Comparison of ENCODE assay signal across 12 cellular contexts in the genomic region with DNA sequence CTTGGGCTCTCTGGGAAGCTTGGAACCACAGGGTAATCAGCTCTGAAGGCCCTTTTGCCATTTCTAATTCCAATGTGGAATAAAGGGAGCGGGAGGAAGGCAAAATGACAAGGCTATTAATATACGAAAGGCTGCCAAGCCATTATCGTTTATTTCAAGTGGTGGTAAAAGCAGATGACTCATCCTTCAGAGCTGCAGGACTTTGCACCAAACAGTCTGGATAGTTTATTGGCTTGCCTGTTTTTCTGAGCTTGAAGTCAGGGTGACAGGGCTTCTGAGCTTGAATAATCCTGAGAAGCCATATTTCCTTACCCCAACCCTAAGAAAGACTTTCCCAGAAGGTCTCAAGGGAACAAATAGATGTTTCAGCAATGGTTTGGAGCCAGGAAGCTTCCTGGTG. TPM values are rescaled to one million over a fixed set of nuclear protein-coding genes. Genes with fewer than 3 reads are reported as not detected.
DNase-seq lines count a peak whose midpoint lies in the region; ATAC-seq, FAIRE-seq and TF ChIP-seq lines count a peak whose summit lies in the region.
"Had no signal": no experiment of that assay in that cellular context is flagged by ENCODE, and none has a peak within 500 bp of the region (broad histone marks: within the 10 kb centered on the region; RNA-seq: fewer than 3 reads in every experiment).

No MANE protein-coding gene starts in this region.

- POLR2A ChIA-PET in BJ (lab: Charles Lee) = no interaction called here
- POLR2A ChIA-PET in HepG2 (lab: Yijun Ruan, JAX) = interaction anchor here (0.7 to 6.3 kb wide), 3 partner anchors 9 to 15 kb away, joined by 3 to 91 read pairs (median 5); a partner anchor contains a TSS
- POLR2A ChIA-PET in activated CD8-positive, alpha-beta T cell treated with anti-CD3 and anti-CD28 coated beads for 36 hours (lab: Charles Lee) = no interaction called here

- H4K20me1 ChIP-seq in HepG2 (ENCODE audit: insufficient read depth, low read length) = no peaks in the 10 kb centered on the region

- ATAC-seq in HepG2 (peak; percentile 61; the same call in 2 of the 3 replicates), GM21737 (IDR thresholded peaks at IDR 0.05; ENCODE audit: unreplicated experiment) (no peak), GM21786 (IDR thresholded peaks at IDR 0.05; ENCODE audit: unreplicated experiment) (no peak)
- ATAC-seq in activated CD8-positive, alpha-beta T cell treated with anti-CD3 and anti-CD28 coated beads for 36 hours = no peak

- peak overlapping the region; percentile 29; the same call in 1 of the 2 replicates for H3K9ac ChIP-seq in HepG2 (ENCODE audit: insufficient read depth, low read depth, low read length)

- H2AFZ ChIP-seq in HepG2 (ENCODE audit: low read length) = no peak overlapping the region

- in situ Hi-C loops in brain microvascular endothelial cell (cut with HindIII; ENCODE audit: low pct_ligation_motif_present, low sequenced_read_pairs) = no loop called here
- in situ Hi-C loops in HepG2 (cut with HindIII; ENCODE audit: extremely low pct_ligation_motif_present, low pct_unique_long_range_greater_than_20kb) = no loop called here

- H3K27ac Mint-ChIP-seq in activated CD8-positive, alpha-beta T cell treated with anti-CD3 and anti-CD28 coated beads for 36 hours = no peak overlapping the region
- H3K27ac Mint-ChIP-seq: activated T-cell treated with anti-CD3 and anti-CD28 coated beads, Interleukin-2, amount 50 U/mL, for 24 hours; type B pancreatic cell had no signal

- CTCF ChIA-PET in BJ (lab: Yijun Ruan, JAX) (no interaction called here), HepG2 (lab: Yijun Ruan, JAX; ENCODE audit: low intra/inter-chr PET ratio, low total read pairs) (no interaction called here)
- CTCF ChIA-PET in activated CD8-positive, alpha-beta T cell treated with anti-CD3 and anti-CD28 coated beads for 36 hours (lab: Charles Lee) = no interaction called here

- H3K4me3 ChIP-seq in BJ (ENCODE audit: low read depth, low read length) = no peak overlapping the region
- no peak overlapping the region for H3K4me3 ChIP-seq in brain microvascular endothelial cell (ENCODE audit: low read depth, low read length)
- H3K4me3 ChIP-seq in HepG2 (replicated peaks in 1 of 3; ENCODE audit: insufficient read depth in 1 of 3, low read depth in 2 of 3, low read length in 3 of 3) = no peak overlapping the region
- H3K4me3 ChIP-seq: lower lobe of right lung had no signal

- H3K27me3 ChIP-seq in BJ (ENCODE audit: control insufficient read depth, insufficient read depth, low read length) (no peaks in the 10 kb centered on the region), brain microvascular endothelial cell (replicated peaks) (no peaks in the 10 kb centered on the region), HepG2 (ENCODE audit: control insufficient read depth in 1 of 2, insufficient read depth in 2 of 2, low read length in 2 of 2) (no peaks in the 10 kb centered on the region)

- WGBS in HepG2 (ENCODE audit: low lambda C conversion rate) = 33% methylated on average over 3 of the region's 3 CpGs

- H3K36me3 ChIP-seq in BJ (ENCODE audit: control insufficient read depth, insufficient read depth, low read length) = no peaks in the 10 kb centered on the region
- H3K36me3 ChIP-seq in brain microvascular endothelial cell (replicated peaks) = no peaks in the 10 kb centered on the region
- H3K36me3 ChIP-seq in HepG2 (replicated peaks in 1 of 2; ENCODE audit: control insufficient read depth in 1 of 2, insufficient read depth in 2 of 2, low read length in 2 of 2) = no peaks in the 10 kb centered on the region
- H3K36me3 ChIP-seq: lower lobe of right lung had no signal

- H3K4me3 Mint-ChIP-seq in activated CD8-positive, alpha-beta T cell treated with anti-CD3 and anti-CD28 coated beads for 36 hours = no peak overlapping the region
- H3K4me3 Mint-ChIP-seq: activated T-cell treated with anti-CD3 and anti-CD28 coated beads, Interleukin-2, amount 50 U/mL, for 24 hours; type B pancreatic cell had no signal

- H3K4me1 ChIP-seq in HepG2 (ENCODE audit: insufficient read depth, low read length) = peaks cover 72% of the 10 kb centered on the region
- H3K4me1 ChIP-seq: lower lobe of right lung had no signal

- H3K9me3 ChIP-seq in HepG2 (ENCODE audit: low read length) = no peaks in the 10 kb centered on the region
- H3K9me3 ChIP-seq: lower lobe of right lung had no signal

- H3K36me3 Mint-ChIP-seq in activated CD8-positive, alpha-beta T cell treated with anti-CD3 and anti-CD28 coated beads for 36 hours (ENCODE audit: low read depth) = no peaks in the 10 kb centered on the region
- H3K36me3 Mint-ChIP-seq: type B pancreatic cell had no signal

- intact Hi-C loops in HepG2 (cut with micrococcal nuclease; ENCODE audit: unreplicated experiment) = no loop called here
- intact Hi-C loops in activated CD8-positive, alpha-beta T cell treated with anti-CD3 and anti-CD28 coated beads for 36 hours (cut with micrococcal nuclease) = no loop called here

- H3K9me3 Mint-ChIP-seq in activated CD8-positive, alpha-beta T cell treated with anti-CD3 and anti-CD28 coated beads for 36 hours = no peaks in the 10 kb centered on the region
- H3K9me3 Mint-ChIP-seq: activated T-cell treated with anti-CD3 and anti-CD28 coated beads, Interleukin-2, amount 50 U/mL, for 24 hours; type B pancreatic cell had no signal

- no peaks in the 10 kb centered on the region for H3K4me1 Mint-ChIP-seq in activated CD8-positive, alpha-beta T cell treated with anti-CD3 and anti-CD28 coated beads for 36 hours (ENCODE audit: low read depth)

- FAIRE-seq in HepG2 (lab: Jason Lieb, UNC) = peak; percentile 86

- no TSS peak for BruUV-seq in HepG2 (replicated peaks; lab: Mats Ljungman, UMichigan)

- TF ChIP-seq EP300 in HepG2 (IDR thresholded peaks at IDR 0.05; ENCODE audit: low read depth in 2 of 2, low read length in 2 of 2) = no peak
- no peak for TF ChIP-seq EP300 in HepG2 (CRISPR knock-in tag; IDR thresholded peaks at IDR 0.05; ENCODE audit: borderline replicate concordance)

- DNase-seq in BJ (ENCODE audit: low read depth) (peak; percentile 40), M059J (ENCODE audit: low read depth) (peak; percentile 94), brain microvascular endothelial cell (peak; percentile 70), HepG2 (ENCODE audit: low spot score) (peak; percentile 78), NCI-H2081 treated with DMSO at 0.1 percent for 48 hours (lab: John Stamatoyannopoulos, UW) (no peak)
- DNase-seq in activated CD8-positive, alpha-beta T cell treated with anti-CD3 and anti-CD28 coated beads for 36 hours = no peak
- DNase-seq: activated T-cell treated with anti-CD3 and anti-CD28 coated beads, Interleukin-2, amount 50 U/mL, for 24 hours; effector CD8-positive, alpha-beta T cell; lower lobe of right lung had no signal

- H3K27me3 Mint-ChIP-seq in activated CD8-positive, alpha-beta T cell treated with anti-CD3 and anti-CD28 coated beads for 36 hours = no peaks in the 10 kb centered on the region

- H3K27ac ChIP-seq in brain microvascular endothelial cell (peak overlapping the region; percentile 12), HepG2 (ENCODE audit: extremely low read length, insufficient read depth, low read length) (peak overlapping the region; percentile 49)
- H3K27ac ChIP-seq: lower lobe of right lung had no signal

- TF ChIP-seq POLR2A in HepG2 (IDR thresholded peaks at IDR 0.05; ENCODE audit: insufficient read depth in 1 of 2, low read depth in 2 of 2, low read length in 2 of 2) = no peak

- no peak for TF ChIP-seq CTCF in BJ (IDR thresholded peaks at IDR 0.05; ENCODE audit: insufficient read depth, low read depth, low read length)
- no peak for TF ChIP-seq CTCF in brain microvascular endothelial cell (IDR thresholded peaks at IDR 0.05; ENCODE audit: low read depth, low read length, missing control alignments)
- TF ChIP-seq CTCF in HepG2 (CRISPR knock-in tag; IDR thresholded peaks at IDR 0.05) = no peak
- TF ChIP-seq CTCF in activated CD8-positive, alpha-beta T cell treated with anti-CD3 and anti-CD28 coated beads for 36 hours (IDR thresholded peaks at IDR 0.05) = no peak

- no peaks in the 10 kb centered on the region for H3K79me2 ChIP-seq in HepG2 (ENCODE audit: insufficient read depth, low read length)

- no peak for TF ChIP-seq RAD21 in HepG2 (CRISPR knock-in tag; IDR thresholded peaks at IDR 0.05)

- H3K4me2 ChIP-seq in HepG2 (ENCODE audit: low read depth, low read length) = peak overlapping the region; percentile 20; the same call in 1 of the 2 replicates

TF ChIP-seq in HepG2, 621 proteins besides CTCF, POLR2A, EP300 and RAD21 (continues in another document):
- TF ChIP-seq YEATS4 (CRISPR knock-in tag; IDR thresholded peaks at IDR 0.05; ENCODE audit: borderline replicate concordance) (no peak), ZNF441 (CRISPR knock-in tag; IDR thresholded peaks at IDR 0.05; ENCODE audit: borderline replicate concordance) (no peak)

RNA-seq across cellular contexts. Expression of a gene that starts 7.7 kb away (rescaled TPM):
- polyA plus RNA-seq in BJ (2011; rRNA removed) (37.8 and 40.1 TPM in 2 replicates), HepG2 (2011; rRNA removed) (63.7 and 66.2 TPM in 2 replicates)
- polyA minus RNA-seq in BJ (2011; rRNA and poly(A)+ RNA removed) = 62.5 and 66.3 TPM in 2 replicates
- 11.8 and 13.9 TPM in 2 replicates for total RNA-seq in M059J (2014; rRNA removed; shearing (Covaris generic))
- total RNA-seq in HepG2 (2016; rRNA removed; fragmentation: Illumina TruSeq; extraction: Trizol) = 2.6 and 12.2 TPM in 2 replicates
- total RNA-seq in HepG2 (2016; cell fraction: cytosol; rRNA removed; fragmentation: Illumina TruSeq; extraction: Trizol; ENCODE audit: low read depth) = 1.6 and 2.6 TPM in 2 replicates
- 2.2 and 12.5 TPM in 2 replicates for total RNA-seq in HepG2 (2016; cell fraction: insoluble cytoplasmic fraction; rRNA removed; fragmentation: Illumina TruSeq; extraction: Trizol)
- 2.0 and 2.2 TPM in 2 replicates for total RNA-seq in HepG2 (2016; cell fraction: membrane; rRNA removed; fragmentation: Illumina TruSeq; extraction: Trizol)
- 31.1 and 42.3 TPM in 2 replicates for total RNA-seq in HepG2 (2016; cell fraction: nucleus; rRNA removed; fragmentation: Illumina TruSeq; extraction: Trizol)
- polyA plus RNA-seq in HepG2 (2011; cell fraction: cytosol; rRNA removed) = 7.9 and 9.9 TPM in 2 replicates
- polyA plus RNA-seq in HepG2 (2011; cell fraction: nucleus; rRNA removed) = 509 and 579 TPM in 2 replicates
- polyA plus RNA-seq in HepG2 (2012) = 45.9 and 59.3 TPM in 2 replicates
- 0.54 and 0.57 TPM in 2 replicates for polyA plus RNA-seq in HepG2 (2016; cell fraction: cytosol; fragmentation: Illumina TruSeq; extraction: Trizol; ENCODE audit: low read depth)
- polyA plus RNA-seq in HepG2 (2016; cell fraction: insoluble cytoplasmic fraction; fragmentation: Illumina TruSeq; extraction: Trizol; ENCODE audit: low read depth) = 1.7 and 2.5 TPM in 2 replicates
- polyA plus RNA-seq in HepG2 (2016; cell fraction: membrane; fragmentation: Illumina TruSeq; extraction: Trizol; ENCODE audit: low read depth) = 1.5 and 2.0 TPM in 2 replicates
- polyA plus RNA-seq in HepG2 (2016; cell fraction: nucleus; fragmentation: Illumina TruSeq; extraction: Trizol; ENCODE audit: insufficient read depth, low read depth) = 48.8 and 52.1 TPM in 2 replicates
- 115 and 431 TPM in 2 replicates for polyA minus RNA-seq in HepG2 (2011; rRNA and poly(A)+ RNA removed; ENCODE audit: low replicate concordance)
- 5.2 and 6.2 TPM in 2 replicates for polyA minus RNA-seq in HepG2 (2011; cell fraction: cytosol; rRNA and poly(A)+ RNA removed)
- 361 and 396 TPM in 2 replicates for polyA minus RNA-seq in HepG2 (2011; cell fraction: nucleus; rRNA and poly(A)+ RNA removed)
- not detected for total RNA-seq in activated CD8-positive, alpha-beta T cell treated with anti-CD3 and anti-CD28 coated beads for 36 hours

Comparison
In these comparisons a context has a peak if more than half of its experiments do, and no peak if none do; other contexts are left out.
1. DNase-seq: peak in BJ (single experiment), M059J (single experiment), brain microvascular endothelial cell (single experiment) and HepG2 (single experiment); none in NCI-H2081 treated with DMSO at 0.1 percent for 48 hours (single experiment) and activated CD8-positive, alpha-beta T cell treated with anti-CD3 and anti-CD28 coated beads for 36 hours (single experiment).